24 cellular contexts compared by ENCODE assay signal in genomic region chr6:109360791-109361190, GRCh38.
"Had no signal": no experiment of that assay in that cellular context is flagged by ENCODE, and none has a peak within 500 bp of the region (broad histone marks: within the 10 kb centered on the region; RNA-seq: fewer than 3 reads in every experiment).

No MANE protein-coding gene starts in this region.

- H3K9me3 Mint-ChIP-seq: stimulated activated naive CD8-positive, alpha-beta T cell treated with anti-CD3 and anti-CD28 coated beads, Interleukin-15, amount 100 ng/mL, for 72 hours had no signal

- H3K27me3 Mint-ChIP-seq: activated naive CD4-positive, alpha-beta T cell treated with anti-CD3 and anti-CD28 coated beads, Interleukin-2, amount 10 ng/mL, durations not matched to agents 7 days and 5 days; naive thymus-derived CD8-positive, alpha-beta T cell; stimulated activated naive CD8-positive, alpha-beta T cell treated with anti-CD3 and anti-CD28 coated beads, Interleukin-15, amount 100 ng/mL, for 72 hours; T-cell had no signal

- H3K27ac ChIP-seq: body of pancreas, cardiac muscle cell, left lung, prostate gland, skin epidermis, tibial nerve had no signal

- H3K9me3 ChIP-seq: body of pancreas, gastrocnemius medialis, left lung, prostate gland had no signal

- H3K27ac Mint-ChIP-seq: activated naive CD4-positive, alpha-beta T cell treated with anti-CD3 and anti-CD28 coated beads, Interleukin-2, amount 10 ng/mL, durations not matched to agents 7 days and 5 days; mesothelial cell of epicardium; stimulated activated naive CD8-positive, alpha-beta T cell treated with anti-CD3 and anti-CD28 coated beads, Interleukin-15, amount 100 ng/mL, for 72 hours; T-cell; T-helper 2 cell treated with Interferon-gamma antibody and Interleukin-4, amounts not matched to agents 5 μg/mL and 100 μg/mL, for 36 hours had no signal

- FAIRE-seq: endometrium, keratinocyte had no signal

- H3K4me3 Mint-ChIP-seq: activated naive CD4-positive, alpha-beta T cell treated with anti-CD3 and anti-CD28 coated beads, Interleukin-2, amount 10 ng/mL, durations not matched to agents 7 days and 5 days; activated T-cell treated with anti-CD3 and anti-CD28 coated beads, Interleukin-2, amount 50 U/mL, for 72 hours; mesothelial cell of epicardium; stimulated activated naive CD8-positive, alpha-beta T cell treated with anti-CD3 and anti-CD28 coated beads, Interleukin-15, amount 100 ng/mL, for 72 hours; T-cell; T-helper 2 cell treated with Interferon-gamma antibody and Interleukin-4, amounts not matched to agents 5 μg/mL and 100 μg/mL, for 36 hours had no signal

- H3K27me3 ChIP-seq: body of pancreas, cardiac muscle cell, gastrocnemius medialis, left lung, tibial nerve had no signal

- H3K4me1 Mint-ChIP-seq: mesothelial cell of epicardium had no signal

- H3K4me3 ChIP-seq: body of pancreas, cardiac muscle cell, gastrocnemius medialis, left lung, prostate gland, skin epidermis, tibial nerve had no signal

- DNase-seq: activated CD8-positive, alpha-beta memory T cell treated with anti-CD3 and anti-CD28 coated beads, Interleukin-2, amount 50 U/mL, for 48 hours; activated effector memory CD4-positive, alpha-beta T cell treated with Interleukin-2 at 50 U/mL for 16 hours; activated naive CD4-positive, alpha-beta T cell treated with anti-CD3 and anti-CD28 coated beads, Interleukin-2, amount 10 ng/mL, durations not matched to agents 7 days and 5 days; activated T-cell treated with anti-CD3 and anti-CD28 coated beads, Interleukin-2, amount 50 U/mL, for 72 hours; anterior cingulate cortex; body of pancreas; erythroblast; gastrocnemius medialis; head of caudate nucleus; left lung; mammary epithelial cell; naive thymus-derived CD8-positive, alpha-beta T cell; right cardiac atrium; stimulated activated CD4-positive, alpha-beta T cell treated with anti-CD3 and anti-CD28 coated beads, Interleukin-1b, Interleukin-23, amount 100 ng/mL, for 48 hours; stimulated activated naive CD8-positive, alpha-beta T cell treated with anti-CD3 and anti-CD28 coated beads, Interleukin-15, amount 100 ng/mL, for 72 hours; T-cell had no signal

- H3K4me1 ChIP-seq: body of pancreas, left lung, prostate gland had no signal

- ATAC-seq: body of pancreas; gastrocnemius medialis; left lung; stimulated activated naive CD8-positive, alpha-beta T cell treated with anti-CD3 and anti-CD28 coated beads, Interleukin-15, amount 100 ng/mL, for 72 hours; T-cell had no signal
